In genomic region chr2:55050133-55050994, GRCh38 we compare ENCODE assay signal across 1 cellular context.
TF ChIP-seq lines count a peak whose summit lies in the region.

RTN4 (minus strand) TSS chr2:55050451; CDS start chr2:55050300, 151 bp downstream.

TF ChIP-seq in K562, 482 proteins besides CTCF, POLR2A, EP300 and RAD21 (continued from another document and continues in another):
- TF ChIP-seq ZNF174 (CRISPR knock-in tag; IDR thresholded peaks at IDR 0.05), result no peak
- TF ChIP-seq, protein P1, sequence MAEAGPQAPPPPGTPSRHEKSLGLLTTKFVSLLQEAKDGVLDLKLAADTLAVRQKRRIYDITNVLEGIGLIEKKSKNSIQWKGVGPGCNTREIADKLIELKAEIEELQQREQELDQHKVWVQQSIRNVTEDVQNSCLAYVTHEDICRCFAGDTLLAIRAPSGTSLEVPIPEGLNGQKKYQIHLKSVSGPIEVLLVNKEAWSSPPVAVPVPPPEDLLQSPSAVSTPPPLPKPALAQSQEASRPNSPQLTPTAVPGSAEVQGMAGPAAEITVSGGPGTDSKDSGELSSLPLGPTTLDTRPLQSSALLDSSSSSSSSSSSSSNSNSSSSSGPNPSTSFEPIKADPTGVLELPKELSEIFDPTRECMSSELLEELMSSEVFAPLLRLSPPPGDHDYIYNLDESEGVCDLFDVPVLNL (CRISPR knock-in tag; IDR thresholded peaks at IDR 0.05; ENCODE audit: low read depth), result peak; percentile 2; the same call in 1 of the 2 replicates
- no peak for TF ChIP-seq TRIM25 (IDR thresholded peaks at IDR 0.05; ENCODE audit: borderline replicate concordance)
- TF ChIP-seq, protein P2, sequence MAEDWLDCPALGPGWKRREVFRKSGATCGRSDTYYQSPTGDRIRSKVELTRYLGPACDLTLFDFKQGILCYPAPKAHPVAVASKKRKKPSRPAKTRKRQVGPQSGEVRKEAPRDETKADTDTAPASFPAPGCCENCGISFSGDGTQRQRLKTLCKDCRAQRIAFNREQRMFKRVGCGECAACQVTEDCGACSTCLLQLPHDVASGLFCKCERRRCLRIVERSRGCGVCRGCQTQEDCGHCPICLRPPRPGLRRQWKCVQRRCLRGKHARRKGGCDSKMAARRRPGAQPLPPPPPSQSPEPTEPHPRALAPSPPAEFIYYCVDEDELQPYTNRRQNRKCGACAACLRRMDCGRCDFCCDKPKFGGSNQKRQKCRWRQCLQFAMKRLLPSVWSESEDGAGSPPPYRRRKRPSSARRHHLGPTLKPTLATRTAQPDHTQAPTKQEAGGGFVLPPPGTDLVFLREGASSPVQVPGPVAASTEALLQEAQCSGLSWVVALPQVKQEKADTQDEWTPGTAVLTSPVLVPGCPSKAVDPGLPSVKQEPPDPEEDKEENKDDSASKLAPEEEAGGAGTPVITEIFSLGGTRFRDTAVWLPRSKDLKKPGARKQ (CRISPR knock-in tag; IDR thresholded peaks at IDR 0.05), result no peak
- TF ChIP-seq SETDB1 (IDR thresholded peaks at IDR 0.05; ENCODE audit: low read length), result no peak
- TF ChIP-seq, protein P3, sequence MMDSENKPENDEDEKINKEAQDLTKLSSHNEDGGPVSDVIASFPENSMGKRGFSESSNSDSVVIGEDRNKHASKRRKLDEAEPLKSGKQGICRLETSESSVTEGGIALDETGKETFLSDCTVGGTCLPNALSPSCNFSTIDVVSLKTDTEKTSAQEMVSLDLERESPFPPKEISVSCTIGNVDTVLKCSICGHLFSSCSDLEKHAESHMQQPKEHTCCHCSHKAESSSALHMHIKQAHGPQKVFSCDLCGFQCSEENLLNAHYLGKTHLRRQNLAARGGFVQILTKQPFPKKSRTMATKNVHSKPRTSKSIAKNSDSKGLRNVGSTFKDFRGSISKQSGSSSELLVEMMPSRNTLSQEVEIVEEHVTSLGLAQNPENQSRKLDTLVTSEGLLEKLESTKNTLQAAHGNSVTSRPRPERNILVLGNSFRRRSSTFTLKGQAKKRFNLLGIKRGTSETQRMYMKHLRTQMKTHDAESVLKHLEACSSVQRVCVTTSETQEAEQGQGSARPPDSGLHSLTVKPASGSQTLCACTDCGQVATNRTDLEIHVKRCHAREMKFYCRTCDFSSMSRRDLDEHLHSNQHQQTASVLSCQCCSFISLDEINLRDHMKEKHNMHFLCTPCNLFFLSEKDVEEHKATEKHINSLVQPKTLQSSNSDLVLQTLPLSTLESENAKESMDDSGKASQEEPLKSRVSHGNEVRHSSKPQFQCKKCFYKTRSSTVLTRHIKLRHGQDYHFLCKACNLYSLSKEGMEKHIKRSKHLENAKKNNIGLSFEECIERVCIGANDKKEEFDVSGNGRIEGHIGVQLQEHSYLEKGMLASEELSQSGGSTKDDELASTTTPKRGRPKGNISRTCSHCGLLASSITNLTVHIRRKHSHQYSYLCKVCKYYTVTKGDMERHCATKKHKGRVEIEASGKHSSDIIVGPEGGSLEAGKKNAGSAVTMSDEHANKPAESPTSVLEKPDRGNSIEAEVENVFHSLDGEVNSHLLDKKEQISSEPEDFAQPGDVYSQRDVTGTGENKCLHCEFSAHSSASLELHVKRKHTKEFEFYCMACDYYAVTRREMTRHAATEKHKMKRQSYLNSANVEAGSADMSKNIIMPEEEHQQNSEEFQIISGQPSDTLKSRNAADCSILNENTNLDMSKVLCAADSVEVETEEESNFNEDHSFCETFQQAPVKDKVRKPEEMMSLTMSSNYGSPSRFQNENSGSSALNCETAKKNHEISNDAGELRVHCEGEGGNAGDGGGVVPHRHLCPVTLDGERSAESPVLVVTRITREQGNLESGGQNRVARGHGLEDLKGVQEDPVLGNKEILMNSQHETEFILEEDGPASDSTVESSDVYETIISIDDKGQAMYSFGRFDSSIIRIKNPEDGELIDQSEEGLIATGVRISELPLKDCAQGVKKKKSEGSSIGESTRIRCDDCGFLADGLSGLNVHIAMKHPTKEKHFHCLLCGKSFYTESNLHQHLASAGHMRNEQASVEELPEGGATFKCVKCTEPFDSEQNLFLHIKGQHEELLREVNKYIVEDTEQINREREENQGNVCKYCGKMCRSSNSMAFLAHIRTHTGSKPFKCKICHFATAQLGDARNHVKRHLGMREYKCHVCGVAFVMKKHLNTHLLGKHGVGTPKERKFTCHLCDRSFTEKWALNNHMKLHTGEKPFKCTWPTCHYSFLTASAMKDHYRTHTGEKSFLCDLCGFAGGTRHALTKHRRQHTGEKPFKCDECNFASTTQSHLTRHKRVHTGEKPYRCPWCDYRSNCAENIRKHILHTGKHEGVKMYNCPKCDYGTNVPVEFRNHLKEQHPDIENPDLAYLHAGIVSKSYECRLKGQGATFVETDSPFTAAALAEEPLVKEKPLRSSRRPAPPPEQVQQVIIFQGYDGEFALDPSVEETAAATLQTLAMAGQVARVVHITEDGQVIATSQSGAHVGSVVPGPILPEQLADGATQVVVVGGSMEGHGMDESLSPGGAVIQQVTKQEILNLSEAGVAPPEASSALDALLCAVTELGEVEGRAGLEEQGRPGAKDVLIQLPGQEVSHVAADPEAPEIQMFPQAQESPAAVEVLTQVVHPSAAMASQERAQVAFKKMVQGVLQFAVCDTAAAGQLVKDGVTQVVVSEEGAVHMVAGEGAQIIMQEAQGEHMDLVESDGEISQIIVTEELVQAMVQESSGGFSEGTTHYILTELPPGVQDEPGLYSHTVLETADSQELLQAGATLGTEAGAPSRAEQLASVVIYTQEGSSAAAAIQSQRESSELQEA (IDR thresholded peaks at IDR 0.05; ENCODE audit: low read depth), result no peak
- peak; percentile 95 for TF ChIP-seq TBP (optimal IDR thresholded peaks at IDR 0.05; ENCODE audit: low read depth, low read length)
- TF ChIP-seq CREB1 (IDR thresholded peaks at IDR 0.05), result peak; percentile 69; the same call in 1 of the 2 replicates
- peak; percentile 84 for TF ChIP-seq CREB1 (CRISPR knock-in tag; IDR thresholded peaks at IDR 0.05)
- TF ChIP-seq TAL1 (IDR thresholded peaks at IDR 0.05), result no peak
- no peak for TF ChIP-seq ZNF232 (CRISPR knock-in tag; IDR thresholded peaks at IDR 0.05)
- peak; percentile 93 for TF ChIP-seq POLR2H (tag; IDR thresholded peaks at IDR 0.05; ENCODE audit: low read depth)
- no peak for TF ChIP-seq FOXA3 (CRISPR knock-in tag; conservative IDR thresholded peaks at IDR 0.05 in 1 of 2, IDR thresholded peaks at IDR 0.05 in 1 of 2)
- TF ChIP-seq FOXK1 (CRISPR knock-in tag; IDR thresholded peaks at IDR 0.05; ENCODE audit: borderline replicate concordance), result no peak
- TF ChIP-seq EGR1 (conservative IDR thresholded peaks at IDR 0.05), result 0 out of 2 replicates have a peak, but pooled peaks have one; percentile 34
- TF ChIP-seq RUNX1 (IDR thresholded peaks at IDR 0.05; ENCODE audit: low read depth), result no peak
- no peak for TF ChIP-seq KAT8 (IDR thresholded peaks at IDR 0.05; ENCODE audit: low read depth)
- TF ChIP-seq PCBP2 (IDR thresholded peaks at IDR 0.05; ENCODE audit: low read depth, low read length, poor library complexity, severe bottlenecking), result no peak
- TF ChIP-seq HDAC2 (IDR thresholded peaks at IDR 0.05), result no peak
- TF ChIP-seq, protein P4, sequence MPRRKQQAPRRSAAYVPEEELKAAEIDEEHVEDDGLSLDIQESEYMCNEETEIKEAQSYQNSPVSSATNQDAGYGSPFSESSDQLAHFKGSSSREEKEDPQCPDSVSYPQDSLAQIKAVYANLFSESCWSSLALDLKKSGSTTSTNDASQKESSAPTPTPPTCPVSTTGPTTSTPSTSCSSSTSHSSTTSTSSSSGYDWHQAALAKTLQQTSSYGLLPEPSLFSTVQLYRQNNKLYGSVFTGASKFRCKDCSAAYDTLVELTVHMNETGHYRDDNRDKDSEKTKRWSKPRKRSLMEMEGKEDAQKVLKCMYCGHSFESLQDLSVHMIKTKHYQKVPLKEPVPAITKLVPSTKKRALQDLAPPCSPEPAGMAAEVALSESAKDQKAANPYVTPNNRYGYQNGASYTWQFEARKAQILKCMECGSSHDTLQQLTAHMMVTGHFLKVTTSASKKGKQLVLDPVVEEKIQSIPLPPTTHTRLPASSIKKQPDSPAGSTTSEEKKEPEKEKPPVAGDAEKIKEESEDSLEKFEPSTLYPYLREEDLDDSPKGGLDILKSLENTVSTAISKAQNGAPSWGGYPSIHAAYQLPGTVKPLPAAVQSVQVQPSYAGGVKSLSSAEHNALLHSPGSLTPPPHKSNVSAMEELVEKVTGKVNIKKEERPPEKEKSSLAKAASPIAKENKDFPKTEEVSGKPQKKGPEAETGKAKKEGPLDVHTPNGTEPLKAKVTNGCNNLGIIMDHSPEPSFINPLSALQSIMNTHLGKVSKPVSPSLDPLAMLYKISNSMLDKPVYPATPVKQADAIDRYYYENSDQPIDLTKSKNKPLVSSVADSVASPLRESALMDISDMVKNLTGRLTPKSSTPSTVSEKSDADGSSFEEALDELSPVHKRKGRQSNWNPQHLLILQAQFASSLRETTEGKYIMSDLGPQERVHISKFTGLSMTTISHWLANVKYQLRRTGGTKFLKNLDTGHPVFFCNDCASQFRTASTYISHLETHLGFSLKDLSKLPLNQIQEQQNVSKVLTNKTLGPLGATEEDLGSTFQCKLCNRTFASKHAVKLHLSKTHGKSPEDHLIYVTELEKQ (CRISPR knock-in tag; IDR thresholded peaks at IDR 0.05), result no peak
- TF ChIP-seq RFX7 (CRISPR knock-in tag; IDR thresholded peaks at IDR 0.05), result no peak
- no peak for TF ChIP-seq ZBTB1 (CRISPR knock-in tag; IDR thresholded peaks at IDR 0.05; ENCODE audit: borderline replicate concordance, low read depth)
- no peak for TF ChIP-seq CAMTA2 (CRISPR knock-in tag; conservative IDR thresholded peaks at IDR 0.05)
- no peak for TF ChIP-seq ARNT (IDR thresholded peaks at IDR 0.05)
- no peak for TF ChIP-seq NFXL1 (CRISPR knock-in tag; IDR thresholded peaks at IDR 0.05)
- TF ChIP-seq, protein P5, sequence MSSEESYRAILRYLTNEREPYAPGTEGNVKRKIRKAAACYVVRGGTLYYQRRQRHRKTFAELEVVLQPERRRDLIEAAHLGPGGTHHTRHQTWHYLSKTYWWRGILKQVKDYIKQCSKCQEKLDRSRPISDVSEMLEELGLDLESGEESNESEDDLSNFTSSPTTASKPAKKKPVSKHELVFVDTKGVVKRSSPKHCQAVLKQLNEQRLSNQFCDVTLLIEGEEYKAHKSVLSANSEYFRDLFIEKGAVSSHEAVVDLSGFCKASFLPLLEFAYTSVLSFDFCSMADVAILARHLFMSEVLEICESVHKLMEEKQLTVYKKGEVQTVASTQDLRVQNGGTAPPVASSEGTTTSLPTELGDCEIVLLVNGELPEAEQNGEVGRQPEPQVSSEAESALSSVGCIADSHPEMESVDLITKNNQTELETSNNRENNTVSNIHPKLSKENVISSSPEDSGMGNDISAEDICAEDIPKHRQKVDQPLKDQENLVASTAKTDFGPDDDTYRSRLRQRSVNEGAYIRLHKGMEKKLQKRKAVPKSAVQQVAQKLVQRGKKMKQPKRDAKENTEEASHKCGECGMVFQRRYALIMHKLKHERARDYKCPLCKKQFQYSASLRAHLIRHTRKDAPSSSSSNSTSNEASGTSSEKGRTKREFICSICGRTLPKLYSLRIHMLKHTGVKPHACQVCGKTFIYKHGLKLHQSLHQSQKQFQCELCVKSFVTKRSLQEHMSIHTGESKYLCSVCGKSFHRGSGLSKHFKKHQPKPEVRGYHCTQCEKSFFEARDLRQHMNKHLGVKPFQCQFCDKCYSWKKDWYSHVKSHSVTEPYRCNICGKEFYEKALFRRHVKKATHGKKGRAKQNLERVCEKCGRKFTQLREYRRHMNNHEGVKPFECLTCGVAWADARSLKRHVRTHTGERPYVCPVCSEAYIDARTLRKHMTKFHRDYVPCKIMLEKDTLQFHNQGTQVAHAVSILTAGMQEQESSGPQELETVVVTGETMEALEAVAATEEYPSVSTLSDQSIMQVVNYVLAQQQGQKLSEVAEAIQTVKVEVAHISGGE (CRISPR knock-in tag; IDR thresholded peaks at IDR 0.05), result peak in 1 of 3 experiments; percentile 81; a peak in 2 of 6 replicates
- no peak for TF ChIP-seq GTF2A2 (tag; IDR thresholded peaks at IDR 0.05)
- TF ChIP-seq ASH1L (IDR thresholded peaks at IDR 0.05; ENCODE audit: borderline replicate concordance, low read depth, partially characterized antibody), result peak; percentile 95
- TF ChIP-seq KLF10 (CRISPR knock-in tag; IDR thresholded peaks at IDR 0.05), result no peak
- 0 out of 2 replicates have a peak, but pooled peaks have one; percentile 14 for TF ChIP-seq CBFA2T3 (IDR thresholded peaks at IDR 0.05)
- no peak for TF ChIP-seq ZNF23 (CRISPR knock-in tag; IDR thresholded peaks at IDR 0.05)
- peak in 1 of 2 experiments; percentile 80; a peak in 1 of 3 replicates for TF ChIP-seq CBX3 (IDR thresholded peaks at IDR 0.05; ENCODE audit: borderline replicate concordance in 1 of 2, low read length in 2 of 2)
- TF ChIP-seq NFYB (IDR thresholded peaks at IDR 0.05; ENCODE audit: extremely low read depth, insufficient read length), result peak; percentile 83
- TF ChIP-seq MYNN (IDR thresholded peaks at IDR 0.05), result peak; percentile 33; the same call in 1 of the 2 replicates
- TF ChIP-seq MYNN (CRISPR knock-in tag; IDR thresholded peaks at IDR 0.05), result no peak
- TF ChIP-seq ZEB2 (IDR thresholded peaks at IDR 0.05), result no peak
- TF ChIP-seq TAF15 (IDR thresholded peaks at IDR 0.05; ENCODE audit: low read depth, low read length), result no peak
- no peak for TF ChIP-seq HDAC8 (tag; IDR thresholded peaks at IDR 0.05)
- TF ChIP-seq KAT2B (IDR thresholded peaks at IDR 0.05; ENCODE audit: low read depth, low read length), result no peak
- peak; percentile 29 for TF ChIP-seq GTF2B (IDR thresholded peaks at IDR 0.05; ENCODE audit: extremely low read depth, insufficient read length)
- TF ChIP-seq BCOR (IDR thresholded peaks at IDR 0.05), result no peak
- TF ChIP-seq ARID3B (CRISPR knock-in tag; IDR thresholded peaks at IDR 0.05; ENCODE audit: borderline replicate concordance), result no peak
